1 cellular context compared by ENCODE assay signal in the genomic region with DNA sequence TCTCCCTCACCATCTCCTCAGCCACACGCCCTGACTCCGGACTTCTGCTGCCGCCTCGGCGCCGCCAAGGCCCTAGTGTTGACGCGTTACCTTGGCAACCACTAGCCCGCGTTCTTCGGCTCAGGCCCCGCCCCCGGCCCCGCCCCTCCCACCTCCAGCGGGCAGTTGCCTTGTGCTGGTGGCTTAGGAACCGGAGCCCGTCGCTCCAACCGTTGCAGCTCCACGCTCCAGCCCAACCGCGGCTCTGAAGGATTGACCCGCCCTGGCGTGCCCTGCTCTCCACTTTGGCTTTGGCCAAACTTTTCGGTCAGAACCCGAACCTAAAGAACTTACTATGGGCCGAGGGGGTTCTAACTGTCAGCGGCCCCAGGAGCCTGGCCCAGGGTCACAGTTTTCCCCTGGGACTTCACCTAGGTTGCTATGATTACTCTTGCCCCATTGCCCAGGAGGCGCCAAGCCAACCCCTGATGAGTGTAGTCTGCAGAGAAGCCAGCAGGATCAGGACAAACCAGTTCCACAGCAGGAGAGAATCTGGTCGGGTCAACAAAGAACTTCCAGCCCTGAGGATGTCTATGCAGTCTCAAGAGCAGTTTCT.
TF ChIP-seq lines count a peak whose summit lies in the region.

A gene with protein sequence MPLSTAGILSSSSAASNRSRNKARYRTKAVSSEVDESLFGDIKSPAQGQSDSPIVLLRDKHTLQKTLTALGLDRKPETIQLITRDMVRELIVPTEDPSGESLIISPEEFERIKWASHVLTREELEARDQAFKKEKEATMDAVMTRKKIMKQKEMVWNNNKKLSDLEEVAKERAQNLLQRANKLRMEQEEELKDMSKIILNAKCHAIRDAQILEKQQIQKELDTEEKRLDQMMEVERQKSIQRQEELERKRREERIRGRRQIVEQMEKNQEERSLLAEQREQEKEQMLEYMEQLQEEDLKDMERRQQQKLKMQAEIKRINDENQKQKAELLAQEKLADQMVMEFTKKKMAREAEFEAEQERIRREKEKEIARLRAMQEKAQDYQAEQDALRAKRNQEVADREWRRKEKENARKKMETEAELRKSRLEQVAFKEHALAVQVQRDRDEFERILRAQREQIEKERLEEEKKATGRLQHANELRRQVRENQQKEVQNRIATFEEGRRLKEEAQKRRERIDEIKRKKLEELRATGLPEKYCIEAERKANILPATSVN (minus strand): TSS at position 80 of the 595 bp plus-strand sequence. CDS start 67 bp downstream, at position 13.

TF ChIP-seq in neural cell, 6 proteins besides CTCF, POLR2A, EP300 and RAD21 (continued from another document):
- TF ChIP-seq, protein P1, sequence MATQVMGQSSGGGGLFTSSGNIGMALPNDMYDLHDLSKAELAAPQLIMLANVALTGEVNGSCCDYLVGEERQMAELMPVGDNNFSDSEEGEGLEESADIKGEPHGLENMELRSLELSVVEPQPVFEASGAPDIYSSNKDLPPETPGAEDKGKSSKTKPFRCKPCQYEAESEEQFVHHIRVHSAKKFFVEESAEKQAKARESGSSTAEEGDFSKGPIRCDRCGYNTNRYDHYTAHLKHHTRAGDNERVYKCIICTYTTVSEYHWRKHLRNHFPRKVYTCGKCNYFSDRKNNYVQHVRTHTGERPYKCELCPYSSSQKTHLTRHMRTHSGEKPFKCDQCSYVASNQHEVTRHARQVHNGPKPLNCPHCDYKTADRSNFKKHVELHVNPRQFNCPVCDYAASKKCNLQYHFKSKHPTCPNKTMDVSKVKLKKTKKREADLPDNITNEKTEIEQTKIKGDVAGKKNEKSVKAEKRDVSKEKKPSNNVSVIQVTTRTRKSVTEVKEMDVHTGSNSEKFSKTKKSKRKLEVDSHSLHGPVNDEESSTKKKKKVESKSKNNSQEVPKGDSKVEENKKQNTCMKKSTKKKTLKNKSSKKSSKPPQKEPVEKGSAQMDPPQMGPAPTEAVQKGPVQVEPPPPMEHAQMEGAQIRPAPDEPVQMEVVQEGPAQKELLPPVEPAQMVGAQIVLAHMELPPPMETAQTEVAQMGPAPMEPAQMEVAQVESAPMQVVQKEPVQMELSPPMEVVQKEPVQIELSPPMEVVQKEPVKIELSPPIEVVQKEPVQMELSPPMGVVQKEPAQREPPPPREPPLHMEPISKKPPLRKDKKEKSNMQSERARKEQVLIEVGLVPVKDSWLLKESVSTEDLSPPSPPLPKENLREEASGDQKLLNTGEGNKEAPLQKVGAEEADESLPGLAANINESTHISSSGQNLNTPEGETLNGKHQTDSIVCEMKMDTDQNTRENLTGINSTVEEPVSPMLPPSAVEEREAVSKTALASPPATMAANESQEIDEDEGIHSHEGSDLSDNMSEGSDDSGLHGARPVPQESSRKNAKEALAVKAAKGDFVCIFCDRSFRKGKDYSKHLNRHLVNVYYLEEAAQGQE (IDR thresholded peaks at IDR 0.05; ENCODE audit: borderline replicate concordance): no peak
- TF ChIP-seq MXI1 (conservative IDR thresholded peaks at IDR 0.05; ENCODE audit: poor library complexity, severe bottlenecking): no peak
- TF ChIP-seq SMC3 (conservative IDR thresholded peaks at IDR 0.05; ENCODE audit: poor library complexity): no peak
